26 cellular contexts compared by ENCODE assay signal in the genomic region with DNA sequence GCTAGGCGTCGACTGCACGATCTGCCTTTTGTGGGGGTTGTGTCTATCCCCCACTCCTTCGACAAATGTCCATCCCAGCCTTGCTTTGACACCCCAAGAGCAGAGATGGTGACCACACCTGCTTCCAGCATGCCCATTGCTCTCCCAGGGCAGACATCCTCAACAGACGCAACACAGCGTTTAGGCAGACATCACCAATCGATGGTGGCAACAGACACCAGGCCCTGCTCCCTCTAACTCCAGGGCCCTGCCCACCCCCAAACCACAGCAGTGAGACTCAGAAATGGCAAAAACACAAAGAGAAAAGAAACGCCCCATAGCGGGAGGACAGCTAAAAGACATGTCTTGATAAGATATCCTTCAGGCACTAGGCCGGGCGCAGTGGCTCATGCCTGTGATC.
DNase-seq lines count a peak whose midpoint lies in the region; ATAC-seq, FAIRE-seq and TF ChIP-seq lines count a peak whose summit lies in the region.
"Had no signal": no experiment of that assay in that cellular context is flagged by ENCODE, and none has a peak within 500 bp of the region (broad histone marks: within the 10 kb centered on the region; RNA-seq: fewer than 3 reads in every experiment).

No MANE protein-coding gene starts in this region.

- ATAC-seq in Right ventricle myocardium inferior = no peak
- no peak for ATAC-seq in heart left ventricle
- peak; percentile 39; the same call in 2 of the 3 replicates for ATAC-seq in K562
- no peak for ATAC-seq in HG03095 (IDR thresholded peaks at IDR 0.05; ENCODE audit: unreplicated experiment)
- ATAC-seq: A549, GM12878 had no signal

- H3K4me2 ChIP-seq in K562 (ENCODE audit: insufficient read depth, low read length) (no peak overlapping the region), trophoblast cell (ENCODE audit: low read length) (no peak overlapping the region)
- H3K4me2 ChIP-seq: A549 had no signal

- H3K27ac ChIP-seq in heart left ventricle = no peak overlapping the region
- H3K27ac ChIP-seq in K562 (ENCODE audit: extremely low read depth, low read depth, low read length) = no peak overlapping the region
- H3K27ac ChIP-seq in trophoblast cell (ENCODE audit: low read depth, low read length) = no peak overlapping the region
- H3K27ac ChIP-seq: A549; BLaER1 treated with 17β-estradiol and CSF1 and Interleukin-3, amounts not matched to agents 10 nM and 100 nM had no signal

- H4K8ac ChIP-seq in trophoblast cell (ENCODE audit: low read depth, low read length) = no peak overlapping the region

- H3K36me3 ChIP-seq in heart left ventricle (peaks cover 0 to 18% (median 7%) of the 10 kb centered on the region in 9 donors), K562 (ENCODE audit: control insufficient read depth, insufficient read depth, low read length) (peaks cover 6% of the 10 kb centered on the region; the same call in 1 of the 3 replicates), trophoblast cell (ENCODE audit: control insufficient read depth in 1 of 2, insufficient read depth in 2 of 2, low read length in 2 of 2) (peaks cover 2 to 3% of the 10 kb centered on the region in 2 experiments)
- H3K36me3 ChIP-seq: HAP-1 had no signal

- H3K27me3 ChIP-seq in heart left ventricle (no peaks in the 10 kb centered on the region), K562 (ENCODE audit: control insufficient read depth in 2 of 2, insufficient read depth in 2 of 2, low read length in 2 of 2) (no peaks in the 10 kb centered on the region), trophoblast cell (ENCODE audit: insufficient read depth, low read length) (no peaks in the 10 kb centered on the region)
- H3K27me3 ChIP-seq: BE2C; BLaER1 treated with 17β-estradiol and CSF1 and Interleukin-3, amounts not matched to agents 10 nM and 100 nM had no signal

- H3K23ac ChIP-seq in trophoblast cell (ENCODE audit: low read length) = no peak overlapping the region

- peaks cover 23% of the 10 kb centered on the region for H3K36me3 Mint-ChIP-seq in activated T-helper 2 cell treated with anti-CD3 and anti-CD28 coated beads, Interferon-gamma antibody, Interleukin-2, Interleukin-4, amounts not matched to agents 10 μg/mL and 5 μg/mL and 100 μg/mL, durations not matched to agents 14 hours and 24 hours and 36 hours (ENCODE audit: low read depth)

- no peak for TF ChIP-seq RAD21 in K562 (CRISPR knock-in tag; conservative IDR thresholded peaks at IDR 0.05 in 1 of 2, IDR thresholded peaks at IDR 0.05 in 1 of 2)

- H2BK120ac ChIP-seq in trophoblast cell (ENCODE audit: insufficient read depth, low read length, poor library complexity) = no peak overlapping the region

- H4K91ac ChIP-seq in trophoblast cell (ENCODE audit: low read depth, low read length) = no peak overlapping the region

- H3K9me3 ChIP-seq in heart left ventricle (no peaks in the 10 kb centered on the region), K562 (replicated peaks; ENCODE audit: control insufficient read depth, insufficient read depth, low read depth, low read length) (no peaks in the 10 kb centered on the region), trophoblast cell (ENCODE audit: insufficient read depth, low read depth, low read length) (no peaks in the 10 kb centered on the region)
- H3K9me3 ChIP-seq: A549; BE2C; BLaER1 treated with 17β-estradiol and CSF1 and Interleukin-3, amounts not matched to agents 10 nM and 100 nM; HAP-1 had no signal

- H3K79me1 ChIP-seq in trophoblast cell (ENCODE audit: low read length) = no peaks in the 10 kb centered on the region

- no peak overlapping the region for H3K18ac ChIP-seq in trophoblast cell (ENCODE audit: low read length)

- no peak overlapping the region for H2AFZ ChIP-seq in K562 (ENCODE audit: low read depth, low read length)
- H2AFZ ChIP-seq in trophoblast cell (ENCODE audit: insufficient read depth, low read length, poor library complexity) = no peak overlapping the region

- no peak overlapping the region for H4K12ac ChIP-seq in trophoblast cell (ENCODE audit: low read depth, low read length)

- DNase-seq in Right ventricle myocardium inferior (ENCODE audit: missing footprints) (peak; percentile 63), heart left ventricle (no peak), K562 (ENCODE audit: extremely low read depth in 1 of 4, low spot score in 3 of 4) (peak in 2 of 4 experiments; percentile 14 to 18), trophoblast cell (no peak)
- DNase-seq in activated T-helper 2 cell treated with anti-CD3 and anti-CD28 coated beads, Interferon-gamma antibody, Interleukin-2, Interleukin-4, amounts not matched to agents 10 μg/mL and 5 μg/mL and 100 μg/mL, durations not matched to agents 14 hours and 24 hours and 36 hours (ENCODE audit: low spot score) = no peak
- no peak for DNase-seq in activated CD4-positive, CD25-positive, alpha-beta regulatory T cell treated with anti-CD3 and anti-CD28 coated beads, Interleukin-2, amount 50 U/mL, for 72 hours
- DNase-seq: 8988T; ACHN; AML-193; BE2C; CD4-positive, alpha-beta T cell; CD8-positive, alpha-beta memory T cell; DMS 273 treated with DMSO at 0.1 percent for 48 hours; DMS79; EL; GDM1; GOT3 had no signal

- peaks cover 7% of the 10 kb centered on the region for H3K4me1 Mint-ChIP-seq in activated T-helper 2 cell treated with anti-CD3 and anti-CD28 coated beads, Interferon-gamma antibody, Interleukin-2, Interleukin-4, amounts not matched to agents 10 μg/mL and 5 μg/mL and 100 μg/mL, durations not matched to agents 14 hours and 24 hours and 36 hours (ENCODE audit: low read depth)

- TF ChIP-seq POLR2A in heart left ventricle (IDR thresholded peaks at IDR 0.05) = no peak
- no peak for TF ChIP-seq POLR2A in K562 (conservative IDR thresholded peaks at IDR 0.05)

- no peak overlapping the region for H3K27ac Mint-ChIP-seq in activated T-helper 2 cell treated with anti-CD3 and anti-CD28 coated beads, Interferon-gamma antibody, Interleukin-2, Interleukin-4, amounts not matched to agents 10 μg/mL and 5 μg/mL and 100 μg/mL, durations not matched to agents 14 hours and 24 hours and 36 hours
- H3K27ac Mint-ChIP-seq: CD4-positive, alpha-beta T cell had no signal

- H2BK12ac ChIP-seq in trophoblast cell (ENCODE audit: low read length) = no peak overlapping the region

- no peaks in the 10 kb centered on the region for H3K9me1 ChIP-seq in K562 (ENCODE audit: control insufficient read depth, insufficient read depth, low read length)

- no TSS peak for BruUV-seq in K562 (replicated peaks; lab: Mats Ljungman, UMichigan)

- WGBS in heart left ventricle, 4 donors = 95 to 97% (median 95%) methylated on average over 11 of the region's 11 CpGs
- WGBS in K562 (ENCODE audit: insufficient coverage, low coverage, missing lambda C conversion rate) = 62% methylated on average over 10 of the region's 11 CpGs
- no CpG with 5 or more reads among the region's 11 CpGs for WGBS in trophoblast cell (ENCODE audit: extremely low coverage, insufficient coverage, insufficient read length)

- no peaks in the 10 kb centered on the region for H3K27me3 Mint-ChIP-seq in activated T-helper 2 cell treated with anti-CD3 and anti-CD28 coated beads, Interferon-gamma antibody, Interleukin-2, Interleukin-4, amounts not matched to agents 10 μg/mL and 5 μg/mL and 100 μg/mL, durations not matched to agents 14 hours and 24 hours and 36 hours (ENCODE audit: low read depth)
- H3K27me3 Mint-ChIP-seq: CD4-positive, alpha-beta T cell; CD8-positive, alpha-beta memory T cell had no signal

- H3K4me1 ChIP-seq in heart left ventricle (peaks cover 0 to 31% (median 13%) of the 10 kb centered on the region in 12 donors), K562 (replicated peaks in 1 of 2; ENCODE audit: control insufficient read depth in 2 of 2, insufficient read depth in 2 of 2, low read length in 2 of 2) (peaks cover 0 to 5% of the 10 kb centered on the region in 2 experiments; a peak in 1 of 5 replicates), trophoblast cell (ENCODE audit: control insufficient read depth in 1 of 2, insufficient read depth in 2 of 2, low read length in 2 of 2) (peaks cover 0 to 2% of the 10 kb centered on the region in 2 experiments)
- H3K4me1 ChIP-seq: HAP-1 had no signal

- intact Hi-C loops in Right ventricle myocardium inferior (cut with DNase I) (no loop called here), heart left ventricle (cut with DNase I) (no loop called here), K562 (cut with micrococcal nuclease) (no loop called here)
- intact Hi-C loops in activated T-helper 2 cell treated with anti-CD3 and anti-CD28 coated beads, Interferon-gamma antibody, Interleukin-2, Interleukin-4, amounts not matched to agents 10 μg/mL and 5 μg/mL and 100 μg/mL, durations not matched to agents 14 hours and 24 hours and 36 hours (cut with micrococcal nuclease) = no loop called here

- CTCF ChIA-PET in K562 (lab: Yijun Ruan, JAX; ENCODE audit: low intra/inter-chr PET ratio) = no interaction called here

- no peak for TF ChIP-seq EP300 in K562 (IDR thresholded peaks at IDR 0.05; ENCODE audit: low read length)

- no peak overlapping the region for H2AK5ac ChIP-seq in trophoblast cell (ENCODE audit: low read length)

- no peak overlapping the region for H3K4me3 Mint-ChIP-seq in activated T-helper 2 cell treated with anti-CD3 and anti-CD28 coated beads, Interferon-gamma antibody, Interleukin-2, Interleukin-4, amounts not matched to agents 10 μg/mL and 5 μg/mL and 100 μg/mL, durations not matched to agents 14 hours and 24 hours and 36 hours (ENCODE audit: low read depth)
- H3K4me3 Mint-ChIP-seq: CD14-positive monocyte; CD4-positive, alpha-beta T cell; CD8-positive, alpha-beta memory T cell had no signal

- no peaks in the 10 kb centered on the region for H4K20me1 ChIP-seq in K562 (replicated peaks; ENCODE audit: control insufficient read depth, insufficient read depth, low read length)

- FAIRE-seq in K562 (lab: Jason Lieb, UNC) = no peak
- FAIRE-seq: A549, D721Med, GM12878, GM19239, H54 had no signal

- H3K79me2 ChIP-seq in K562 (ENCODE audit: control insufficient read depth, insufficient read depth, low read length) (no peaks in the 10 kb centered on the region; the same call in 2 of the 3 replicates), trophoblast cell (ENCODE audit: control insufficient read depth, insufficient read depth, low read length, poor library complexity) (no peaks in the 10 kb centered on the region)

- TF ChIP-seq CTCF in heart left ventricle (IDR thresholded peaks at IDR 0.05) (no peak), K562 (IDR thresholded peaks at IDR 0.05 in 2 of 3, conservative IDR thresholded peaks at IDR 0.05 in 1 of 3; ENCODE audit: insufficient read depth in 2 of 3, low read depth in 1 of 3, low read length in 3 of 3) (no peak)

- H3K4me3 ChIP-seq in heart left ventricle (no peak overlapping the region), K562 (no peak overlapping the region), trophoblast cell (ENCODE audit: low read depth, low read length) (no peak overlapping the region)
- H3K4me3 ChIP-seq: A549; BLaER1 treated with 17β-estradiol and CSF1 and Interleukin-3, amounts not matched to agents 10 nM and 100 nM; GM12878; HAP-1 had no signal

- POLR2A ChIA-PET in K562 (lab: Yijun Ruan, JAX) = no interaction called here

- no peak overlapping the region for H2BK5ac ChIP-seq in trophoblast cell (ENCODE audit: low read depth, low read length, poor library complexity)

- H3K4ac ChIP-seq in trophoblast cell (ENCODE audit: low read depth, low read length) = no peak overlapping the region

- H3K14ac ChIP-seq in trophoblast cell (ENCODE audit: low read length) = no peak overlapping the region

- in situ Hi-C loops in K562 (cut with MboI) = no loop called here

- no peak overlapping the region for H3K9ac ChIP-seq in K562 (ENCODE audit: insufficient read depth in 1 of 2, low read depth in 2 of 2, low read length in 2 of 2)
- peak overlapping the region; percentile 21 for H3K9ac ChIP-seq in trophoblast cell (ENCODE audit: low read length)
- H3K9ac ChIP-seq: BLaER1 treated with 17β-estradiol and CSF1 and Interleukin-3, amounts not matched to agents 10 nM and 100 nM had no signal

- no peaks in the 10 kb centered on the region for H3K9me3 Mint-ChIP-seq in activated T-helper 2 cell treated with anti-CD3 and anti-CD28 coated beads, Interferon-gamma antibody, Interleukin-2, Interleukin-4, amounts not matched to agents 10 μg/mL and 5 μg/mL and 100 μg/mL, durations not matched to agents 14 hours and 24 hours and 36 hours
- H3K9me3 Mint-ChIP-seq: CD4-positive, alpha-beta T cell; CD8-positive, alpha-beta memory T cell had no signal
